In genomic region chr6:134520181-134521115, GRCh38 we compare ENCODE assay signal across 12 cellular contexts.
DNase-seq lines count a peak whose midpoint lies in the region; ATAC-seq, FAIRE-seq and TF ChIP-seq lines count a peak whose summit lies in the region.
"Had no signal": no experiment of that assay in that cellular context is flagged by ENCODE, and none has a peak within 500 bp of the region (broad histone marks: within the 10 kb centered on the region; RNA-seq: fewer than 3 reads in every experiment).

No MANE protein-coding gene starts in this region.

- H3K27ac ChIP-seq in right cardiac atrium (ENCODE audit: low read length) (peak overlapping the region; percentile 53), astrocyte (ENCODE audit: low read depth, low read length) (no peak overlapping the region), Karpas-422 (ENCODE audit: low read length) (no peak overlapping the region)

- FAIRE-seq in astrocyte (lab: Jason Lieb, UNC): no peak
- FAIRE-seq: GM18507 had no signal

- no peak for DNase-seq in right cardiac atrium
- no peak for DNase-seq in Right ventricle myocardium inferior (ENCODE audit: missing footprints)
- peak; percentile 83 for DNase-seq in astrocyte (ENCODE audit: low read depth)
- peak; percentile 29 for DNase-seq in left kidney (ENCODE audit: low read depth, low spot score)
- no peak for DNase-seq in HUDEP-2 (lab: John Stamatoyannopoulos, UW; ENCODE audit: unreplicated experiment in 76 of 76)
- no peak for DNase-seq in H7
- no peak for DNase-seq in Karpas-422
- no peak for DNase-seq in NCI-H1436 (lab: John Stamatoyannopoulos, UW)
- DNase-seq: DMS 273 treated with DMSO at 0.1 percent for 48 hours; erythroblast; NK-92 treated with Interleukin-12 subunit alpha and Interleukin-12 subunit beta, amount 100 ng/mL, for 24 hours had no signal

- H3K4me3 Mint-ChIP-seq in astrocyte (ENCODE audit: unreplicated experiment): no peak overlapping the region

- H3K9me3 Mint-ChIP-seq in astrocyte (ENCODE audit: unreplicated experiment): no peaks in the 10 kb centered on the region

- no peak overlapping the region for H3K4me3 ChIP-seq in right cardiac atrium (ENCODE audit: low read length)
- H3K4me3 ChIP-seq in astrocyte (ENCODE audit: insufficient read depth, low read depth, low read length): no peak overlapping the region
- no peak overlapping the region for H3K4me3 ChIP-seq in H7 (ENCODE audit: insufficient read depth, low read depth, low read length)
- no peak overlapping the region for H3K4me3 ChIP-seq in Karpas-422 (ENCODE audit: low read length)

- intact Hi-C loops in right cardiac atrium (cut with DNase I) (no loop called here), Right ventricle myocardium inferior (cut with DNase I) (no loop called here)

- no peaks in the 10 kb centered on the region for H4K20me1 ChIP-seq in astrocyte (ENCODE audit: insufficient read depth, low read length)
- H4K20me1 ChIP-seq in Karpas-422 (ENCODE audit: insufficient read depth, low read depth, low read length): no peaks in the 10 kb centered on the region

- H3K9me3 ChIP-seq in right cardiac atrium (ENCODE audit: control insufficient read depth, low read length) (no peaks in the 10 kb centered on the region), astrocyte (ENCODE audit: insufficient read depth, low read depth, low read length) (no peaks in the 10 kb centered on the region), Karpas-422 (ENCODE audit: low read length) (no peaks in the 10 kb centered on the region)

- H3K79me2 ChIP-seq in astrocyte (ENCODE audit: insufficient read depth, low read length) (no peaks in the 10 kb centered on the region), Karpas-422 (ENCODE audit: low read length) (no peaks in the 10 kb centered on the region)

- H3K9ac ChIP-seq in astrocyte (ENCODE audit: low read length): no peak overlapping the region
- no peak overlapping the region for H3K9ac ChIP-seq in Karpas-422 (ENCODE audit: low read length)

- H3K27ac Mint-ChIP-seq in astrocyte (ENCODE audit: unreplicated experiment): peak overlapping the region; percentile 3

- 76% methylated on average over 12 of the region's 12 CpGs for WGBS in right cardiac atrium

- H3K27me3 Mint-ChIP-seq in astrocyte (ENCODE audit: low read depth, unreplicated experiment): no peaks in the 10 kb centered on the region

- TF ChIP-seq CTCF in astrocyte (IDR thresholded peaks at IDR 0.05; ENCODE audit: insufficient read depth, low read depth, low read length): no peak

- peaks cover 34% of the 10 kb centered on the region for H3K4me1 Mint-ChIP-seq in astrocyte (ENCODE audit: low read depth, unreplicated experiment)

- H3K27me3 ChIP-seq in right cardiac atrium (ENCODE audit: control insufficient read depth, insufficient read depth) (no peaks in the 10 kb centered on the region), astrocyte (ENCODE audit: insufficient read depth, low read length) (no peaks in the 10 kb centered on the region), H7 (ENCODE audit: control insufficient read depth, insufficient read depth, low read length) (no peaks in the 10 kb centered on the region), Karpas-422 (ENCODE audit: low read length) (no peaks in the 10 kb centered on the region)

- H3K4me2 ChIP-seq in astrocyte (ENCODE audit: low read length) (peak overlapping the region; percentile 23), Karpas-422 (ENCODE audit: low read depth, low read length, poor library complexity, severe bottlenecking) (no peak overlapping the region)

- H3K9me2 ChIP-seq in Karpas-422 (replicated peaks; ENCODE audit: insufficient read depth, low read length): no peaks in the 10 kb centered on the region

- ATAC-seq in right cardiac atrium (peak in 1 of 2 donors; percentile 11), Right ventricle myocardium inferior (no peak)

- no peaks in the 10 kb centered on the region for H3K36me3 ChIP-seq in astrocyte (ENCODE audit: insufficient read depth, low read length)
- H3K36me3 ChIP-seq in H7 (replicated peaks; ENCODE audit: control insufficient read depth, insufficient read depth, low read length): no peaks in the 10 kb centered on the region
- no peaks in the 10 kb centered on the region for H3K36me3 ChIP-seq in Karpas-422 (ENCODE audit: insufficient read depth, low read length)

- H3K36me3 Mint-ChIP-seq in astrocyte (ENCODE audit: low read depth, unreplicated experiment): no peaks in the 10 kb centered on the region

- peaks cover 5% of the 10 kb centered on the region for H3K4me1 ChIP-seq in right cardiac atrium (ENCODE audit: control insufficient read depth, insufficient read depth, low read length)
- H3K4me1 ChIP-seq in astrocyte (ENCODE audit: insufficient read depth, low read length): peaks cover 25% of the 10 kb centered on the region
- peaks cover 6% of the 10 kb centered on the region; the same call in 1 of the 2 replicates for H3K4me1 ChIP-seq in Karpas-422 (ENCODE audit: low read length)

- H2AFZ ChIP-seq in astrocyte (ENCODE audit: low read depth, low read length): peak overlapping the region; percentile 38
- no peak overlapping the region for H2AFZ ChIP-seq in Karpas-422 (ENCODE audit: low read length)

Comparison
In these comparisons a context has a peak if more than half of its experiments do, and no peak if none do; other contexts are left out.
1. DNase-seq: peak in astrocyte (single experiment) and left kidney (single experiment); none in right cardiac atrium (0 of 3), Right ventricle myocardium inferior (single experiment), HUDEP-2 (0 of 76), H7 (single experiment), Karpas-422 (single experiment) and NCI-H1436 (single experiment).